8 cellular contexts compared by ENCODE assay signal in genomic region chr19:53424968-53425597, GRCh38.
DNase-seq lines count a peak whose midpoint lies in the region; ATAC-seq and TF ChIP-seq lines count a peak whose summit lies in the region.

No MANE protein-coding gene starts in this region.

- DNase-seq in DMS53 (lab: John Stamatoyannopoulos, UW) (peak; percentile 86), NB4 (ENCODE audit: low read depth) (peak; percentile 78), T47D (ENCODE audit: low read depth in 1 of 2, low spot score in 1 of 2) (peak; percentile 18 to 73), inferior parietal cortex (ENCODE audit: extremely low spot score) (peak; percentile 70), SW 1271 (lab: John Stamatoyannopoulos, UW) (no peak)
- peak; percentile 34 to 41 for DNase-seq in stimulated activated CD4-positive, alpha-beta T cell treated with anti-CD3 and anti-CD28 coated beads, Interleukin-15, amount 100 ng/mL, for 1 hour (ENCODE audit: low read depth in 1 of 2, low spot score in 1 of 2)

- no peak for ATAC-seq in HG03565 (IDR thresholded peaks at IDR 0.05; ENCODE audit: unreplicated experiment)

- in situ Hi-C loops in T47D (cut with HindIII; ENCODE audit: low pct_unique_long_range_greater_than_20kb, low sequenced_read_pairs), result no loop called here

- H3K4me3 ChIP-seq in NB4 (ENCODE audit: low read depth, low read length), result no peak overlapping the region

- H3K27ac ChIP-seq in VCaP, result peak overlapping the region; percentile 78

- no peak for TF ChIP-seq POLR2A in NB4 (IDR thresholded peaks at IDR 0.05; ENCODE audit: extremely low read depth, insufficient read length)

- TF ChIP-seq CTCF in NB4 (IDR thresholded peaks at IDR 0.05; ENCODE audit: low read depth, low read length) (peak; percentile 65), VCaP (conservative IDR thresholded peaks at IDR 0.05) (peak; percentile 90)

Comparison
In these comparisons a context has a peak if more than half of its experiments do, and no peak if none do; other contexts are left out.
1. DNase-seq: peak in DMS53 (single experiment), NB4 (single experiment), T47D (2 of 2), inferior parietal cortex (single experiment) and stimulated activated CD4-positive, alpha-beta T cell treated with anti-CD3 and anti-CD28 coated beads, Interleukin-15, amount 100 ng/mL, for 1 hour (2 of 2); none in SW 1271 (0 of 2).